ENCODE assay signal across 17 cellular contexts in the genomic region with DNA sequence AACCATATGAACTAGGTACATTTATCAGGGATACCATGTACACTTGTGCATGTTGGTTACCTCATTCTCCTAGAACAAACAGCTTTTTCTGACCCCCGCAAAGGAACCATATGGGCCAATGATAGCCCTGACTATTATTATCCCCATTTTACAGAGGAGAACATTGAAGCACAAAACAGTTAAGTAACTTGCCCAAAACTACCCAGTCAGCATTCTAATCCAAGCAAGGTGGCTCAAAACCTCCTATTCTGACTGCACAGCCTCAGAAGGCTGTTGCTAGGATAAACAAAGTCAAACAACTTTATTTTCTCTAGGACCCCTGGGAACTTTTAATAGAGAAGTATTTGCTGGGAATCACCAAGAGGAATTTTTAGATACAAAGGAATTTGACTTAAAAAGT. TPM values are rescaled to one million over a fixed set of nuclear protein-coding genes. Genes with fewer than 3 reads are reported as not detected.
A peak's percentile ranks its signal among the peaks of the same experiment; 100 is the strongest.
DNase-seq lines count a peak whose midpoint lies in the region; ATAC-seq, FAIRE-seq and TF ChIP-seq lines count a peak whose summit lies in the region.
"Had no signal": no experiment of that assay in that cellular context is flagged by ENCODE, and none has a peak within 500 bp of the region (broad histone marks: within the 10 kb centered on the region; RNA-seq: fewer than 3 reads in every experiment).

No MANE protein-coding gene starts in this region.

- H3K9me3 Mint-ChIP-seq in dendritic cell treated with granulocyte-macrophage colony-stimulating factor and Interleukin-4, amounts not matched to agents 40 ng/mL and 50 ng/mL, for 4 days, result no peaks in the 10 kb centered on the region
- no peaks in the 10 kb centered on the region for H3K9me3 Mint-ChIP-seq in MCF 10A (ENCODE audit: unreplicated experiment)
- H3K9me3 Mint-ChIP-seq in activated naive CD4-positive, alpha-beta T cell treated with anti-CD3 and anti-CD28 coated beads for 36 hours, result no peaks in the 10 kb centered on the region
- H3K9me3 Mint-ChIP-seq: CD8-positive, alpha-beta T cell; H9 had no signal

- intact Hi-C loops in dendritic cell treated with granulocyte-macrophage colony-stimulating factor and Interleukin-4, amounts not matched to agents 40 ng/mL and 50 ng/mL, for 4 days (cut with micrococcal nuclease), result no loop called here
- intact Hi-C loops in MCF 10A (cut with micrococcal nuclease), result no loop called here
- intact Hi-C loops in activated naive CD4-positive, alpha-beta T cell treated with anti-CD3 and anti-CD28 coated beads for 36 hours (cut with micrococcal nuclease), result no loop called here

- H3K27me3 Mint-ChIP-seq in dendritic cell treated with granulocyte-macrophage colony-stimulating factor and Interleukin-4, amounts not matched to agents 40 ng/mL and 50 ng/mL, for 4 days, result no peaks in the 10 kb centered on the region
- H3K27me3 Mint-ChIP-seq in MCF 10A (ENCODE audit: insufficient read depth, unreplicated experiment), result no peaks in the 10 kb centered on the region
- no peaks in the 10 kb centered on the region for H3K27me3 Mint-ChIP-seq in activated naive CD4-positive, alpha-beta T cell treated with anti-CD3 and anti-CD28 coated beads for 36 hours (ENCODE audit: low read depth)
- H3K27me3 Mint-ChIP-seq: B cell had no signal

- H3K4me2 ChIP-seq in A549, result no peak overlapping the region

- no peaks in the 10 kb centered on the region for H3K4me1 ChIP-seq in A549
- no peaks in the 10 kb centered on the region for H3K4me1 ChIP-seq in mesodermal cell (ENCODE audit: control insufficient read depth, insufficient read depth, low read length, poor library complexity, severe bottlenecking)

- H3K27ac ChIP-seq in A549 (no peak overlapping the region), mesodermal cell (ENCODE audit: low read depth, low read length, severe bottlenecking) (peak overlapping the region; percentile 19)
- H3K27ac ChIP-seq: BLaER1 treated with 17β-estradiol and CSF1 and Interleukin-3, amounts not matched to agents 10 nM and 100 nM had no signal

- TF ChIP-seq RAD21 in A549 (conservative IDR thresholded peaks at IDR 0.05 in 1 of 2, IDR thresholded peaks at IDR 0.05 in 1 of 2), result no peak

- no peak for FAIRE-seq in A549 (lab: Jason Lieb, UNC)
- FAIRE-seq: GM12878 had no signal

- POLR2A ChIA-PET in A549 (lab: Yijun Ruan, JAX) (no interaction called here), MCF 10A (lab: Yijun Ruan, JAX) (no interaction called here)

- TF ChIP-seq CTCF in A549 (IDR thresholded peaks at IDR 0.05) (no peak), MCF 10A (IDR thresholded peaks at IDR 0.05; ENCODE audit: unreplicated experiment) (no peak)

- BruUV-seq in MCF 10A (replicated peaks; lab: Mats Ljungman, UMichigan), result no TSS peak

- H3K4me1 Mint-ChIP-seq in dendritic cell treated with granulocyte-macrophage colony-stimulating factor and Interleukin-4, amounts not matched to agents 40 ng/mL and 50 ng/mL, for 4 days (ENCODE audit: low read depth), result peaks cover 10% of the 10 kb centered on the region
- no peaks in the 10 kb centered on the region for H3K4me1 Mint-ChIP-seq in MCF 10A (ENCODE audit: insufficient read depth, unreplicated experiment)
- peaks cover 7% of the 10 kb centered on the region for H3K4me1 Mint-ChIP-seq in activated naive CD4-positive, alpha-beta T cell treated with anti-CD3 and anti-CD28 coated beads for 36 hours (ENCODE audit: low read depth)
- H3K4me1 Mint-ChIP-seq: B cell, H9 had no signal

- H3K9me3 ChIP-seq in A549 (no peaks in the 10 kb centered on the region), mesodermal cell (ENCODE audit: control insufficient read depth, low read length) (no peaks in the 10 kb centered on the region)
- H3K9me3 ChIP-seq: BLaER1 treated with 17β-estradiol and CSF1 and Interleukin-3, amounts not matched to agents 10 nM and 100 nM had no signal

- no peak for TF ChIP-seq POLR2A in A549 (IDR thresholded peaks at IDR 0.05; ENCODE audit: low read length)

- peaks cover 4% of the 10 kb centered on the region for H3K36me3 ChIP-seq in mesodermal cell (ENCODE audit: control insufficient read depth, insufficient read depth, low read length)

- no peak for ATAC-seq in A549
- ATAC-seq: CD8-positive, alpha-beta T cell had no signal

- peaks cover 10% of the 10 kb centered on the region for H3K36me3 Mint-ChIP-seq in dendritic cell treated with granulocyte-macrophage colony-stimulating factor and Interleukin-4, amounts not matched to agents 40 ng/mL and 50 ng/mL, for 4 days (ENCODE audit: low read depth)
- H3K36me3 Mint-ChIP-seq in MCF 10A (ENCODE audit: insufficient read depth, unreplicated experiment), result no peaks in the 10 kb centered on the region
- peaks cover 7% of the 10 kb centered on the region for H3K36me3 Mint-ChIP-seq in activated naive CD4-positive, alpha-beta T cell treated with anti-CD3 and anti-CD28 coated beads for 36 hours (ENCODE audit: low read depth)

- DNase-seq in A549 (ENCODE audit: low read depth in 1 of 2, low spot score in 1 of 2) (no peak), LHCN-M2 (ENCODE audit: low read depth) (peak; percentile 6), MCF 10A (ENCODE audit: unreplicated experiment) (no peak), midbrain (lab: John Stamatoyannopoulos, UW) (no peak), NAMALWA (ENCODE audit: low spot score) (no peak)
- no peak for DNase-seq in activated naive CD4-positive, alpha-beta T cell treated with anti-CD3 and anti-CD28 coated beads for 36 hours
- DNase-seq: 8988T; Calu3; CD8-positive, alpha-beta T cell; DMS79 treated with DMSO at 0.1 percent for 48 hours; GOT3; H9 had no signal

- no peak for TF ChIP-seq EP300 in A549 (IDR thresholded peaks at IDR 0.05)

- 96% methylated on average over 1 of the region's 1 CpG for WGBS in A549 (ENCODE audit: missing lambda C conversion rate)
- WGBS in mesodermal cell (ENCODE audit: insufficient coverage in 2 of 2), 2 experiments, result 92 to 100% methylated on average over 1 of the region's 1 CpG

- H3K27ac Mint-ChIP-seq in dendritic cell treated with granulocyte-macrophage colony-stimulating factor and Interleukin-4, amounts not matched to agents 40 ng/mL and 50 ng/mL, for 4 days, result peak overlapping the region; percentile 72
- no peak overlapping the region for H3K27ac Mint-ChIP-seq in MCF 10A (ENCODE audit: low read depth, unreplicated experiment)
- H3K27ac Mint-ChIP-seq in activated naive CD4-positive, alpha-beta T cell treated with anti-CD3 and anti-CD28 coated beads for 36 hours, result no peak overlapping the region
- H3K27ac Mint-ChIP-seq: B cell; CD8-positive, alpha-beta T cell; H9 had no signal

- no peak overlapping the region for H3K4me3 Mint-ChIP-seq in dendritic cell treated with granulocyte-macrophage colony-stimulating factor and Interleukin-4, amounts not matched to agents 40 ng/mL and 50 ng/mL, for 4 days
- no peak overlapping the region for H3K4me3 Mint-ChIP-seq in MCF 10A (ENCODE audit: unreplicated experiment)
- H3K4me3 Mint-ChIP-seq in activated naive CD4-positive, alpha-beta T cell treated with anti-CD3 and anti-CD28 coated beads for 36 hours, result no peak overlapping the region
- H3K4me3 Mint-ChIP-seq: B cell; CD8-positive, alpha-beta T cell; H9 had no signal

- H3K4me3 ChIP-seq in A549, result no peak overlapping the region
- no peak overlapping the region for H3K4me3 ChIP-seq in mesodermal cell (ENCODE audit: extremely low read depth, insufficient read depth, low read length, poor library complexity, severe bottlenecking)
- H3K4me3 ChIP-seq: BLaER1 treated with 17β-estradiol and CSF1 and Interleukin-3, amounts not matched to agents 10 nM and 100 nM; GM12878 had no signal

- CTCF ChIA-PET in A549 (lab: Yijun Ruan, JAX), result no interaction called here
- CTCF ChIA-PET in MCF 10A (lab: Yijun Ruan, JAX), result no interaction called here
- CTCF ChIA-PET in activated naive CD4-positive, alpha-beta T cell treated with anti-CD3 and anti-CD28 coated beads for 36 hours (lab: Charles Lee), result interaction anchor here (0.6 to 1.4 kb wide), 3 partner anchors 67 to 184 kb away, joined by 3 to 5 read pairs (median 3); no protein-coding TSS in a partner anchor

TF ChIP-seq in A549, 52 proteins besides CTCF, POLR2A, EP300 and RAD21 (continues in another document):
- TF ChIP-seq E2F6 (IDR thresholded peaks at IDR 0.05; ENCODE audit: borderline replicate concordance, low read depth) (no peak), FOSL2 (IDR thresholded peaks at IDR 0.05) (no peak), FOSL2 (CRISPR knock-in tag; IDR thresholded peaks at IDR 0.05) (no peak)
- TF ChIP-seq, protein P1, sequence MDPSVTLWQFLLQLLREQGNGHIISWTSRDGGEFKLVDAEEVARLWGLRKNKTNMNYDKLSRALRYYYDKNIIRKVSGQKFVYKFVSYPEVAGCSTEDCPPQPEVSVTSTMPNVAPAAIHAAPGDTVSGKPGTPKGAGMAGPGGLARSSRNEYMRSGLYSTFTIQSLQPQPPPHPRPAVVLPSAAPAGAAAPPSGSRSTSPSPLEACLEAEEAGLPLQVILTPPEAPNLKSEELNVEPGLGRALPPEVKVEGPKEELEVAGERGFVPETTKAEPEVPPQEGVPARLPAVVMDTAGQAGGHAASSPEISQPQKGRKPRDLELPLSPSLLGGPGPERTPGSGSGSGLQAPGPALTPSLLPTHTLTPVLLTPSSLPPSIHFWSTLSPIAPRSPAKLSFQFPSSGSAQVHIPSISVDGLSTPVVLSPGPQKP (IDR thresholded peaks at IDR 0.05; ENCODE audit: low read depth, low read length), result no peak

RNA-seq across cellular contexts. Expression of gene CFAP44, which starts 36.7 kb away (rescaled TPM):
- polyA plus RNA-seq in A549 (2011; rRNA removed) (9.4 and 11.3 TPM in 2 replicates), A549 (2017; fragmentation: RNase III; extraction: RNeasy Plus Mini Kit Qiagen cat#74134 plus additional on column Dnase treatment) (4.0 to 4.9 TPM (median 4.5 TPM) in 3 replicates)
- 1.4 and 1.5 TPM in 2 replicates for polyA plus RNA-seq in A549 (2012; cell fraction: cytosol; rRNA removed)
- 6.0 and 11.2 TPM in 2 replicates for polyA plus RNA-seq in A549 (2012; cell fraction: nucleus; rRNA removed)
- 11.1 and 12.1 TPM in 2 replicates for polyA minus RNA-seq in A549 (2011; rRNA and poly(A)+ RNA removed)
- total RNA-seq in LHCN-M2 (2014; rRNA removed) (1.7 and 2.4 TPM in 2 replicates), MCF 10A (2022) (4.0 and 6.7 TPM in 2 replicates)
- 0.47 TPM for polyA plus RNA-seq in LHCN-M2 (2012)
- 3.9 TPM for polyA plus RNA-seq in mesodermal cell (2013, experiment 1 of 2)
- 2.7 TPM for polyA plus RNA-seq in mesodermal cell (2013, experiment 2 of 2)
- under 1 TPM; 0.52 to 0.76 TPM for total RNA-seq in activated naive CD4-positive, alpha-beta T cell treated with anti-CD3 and anti-CD28 coated beads for 36 hours
